ENCODE assay signal across 23 cellular contexts in the genomic region with DNA sequence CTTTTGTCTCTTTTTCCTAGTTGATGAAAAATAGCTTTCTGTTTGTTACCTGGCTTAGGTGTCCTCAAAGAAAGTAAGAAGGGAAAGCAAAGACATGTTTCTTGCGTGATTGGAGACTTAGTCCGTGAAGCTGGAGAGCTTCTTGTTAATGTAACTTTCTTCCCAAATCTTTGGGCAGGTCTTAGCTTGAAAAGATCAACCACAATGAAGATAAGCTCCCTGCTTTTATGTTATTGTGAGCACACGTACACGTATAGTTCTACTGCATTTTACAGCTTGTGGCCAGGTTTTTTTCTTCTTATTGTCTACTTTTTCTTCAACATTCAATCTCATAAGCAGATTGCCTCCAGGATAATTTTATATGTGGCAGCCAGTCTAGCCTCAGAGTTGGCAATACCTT.
"Had no signal": no experiment of that assay in that cellular context is flagged by ENCODE, and none has a peak within 500 bp of the region (broad histone marks: within the 10 kb centered on the region; RNA-seq: fewer than 3 reads in every experiment).

No MANE protein-coding gene starts in this region.

- H3K27ac ChIP-seq: ascending aorta, gastroesophageal sphincter, heart right ventricle had no signal

- H3K4me3 ChIP-seq: ascending aorta, gastroesophageal sphincter, heart right ventricle had no signal

- DNase-seq: activated CD4-positive, alpha-beta memory T cell treated with anti-CD3 and anti-CD28 coated beads for 36 hours; activated CD4-positive, alpha-beta T cell treated with anti-CD3 and anti-CD28 coated beads for 36 hours; activated CD4-positive, alpha-beta T cell treated with anti-CD3 and anti-CD28 coated beads, Interleukin-2, amount 10 ng/mL, durations not matched to agents 24 days and 14 days; activated CD4-positive, CD25-positive, alpha-beta regulatory T cell; activated CD4-positive, CD25-positive, alpha-beta regulatory T cell treated with anti-CD3 and anti-CD28 coated beads, Interleukin-2, amount 50 U/mL, for 72 hours; activated CD8-positive, alpha-beta memory T cell treated with anti-CD3 and anti-CD28 coated beads, Interleukin-2, amount 10 ng/mL, durations not matched to agents 7 days and 5 days; activated CD8-positive, alpha-beta memory T cell treated with anti-CD3 and anti-CD28 coated beads, Interleukin-2, amount 50 U/mL, for 4 hours; activated CD8-positive, alpha-beta T cell treated with anti-CD3 and anti-CD28 coated beads, Interleukin-2, amount 10 ng/mL, durations not matched to agents 7 days and 5 days; activated effector memory CD4-positive, alpha-beta T cell treated with anti-CD3 and anti-CD28 coated beads, Interleukin-2, amount 50 U/mL, for 16 hours; activated naive CD4-positive, alpha-beta T cell treated with anti-CD3 and anti-CD28 coated beads, Interleukin-2, amount 10 ng/mL, durations not matched to agents 7 days and 5 days; activated naive CD8-positive, alpha-beta T cell treated with anti-CD3 and anti-CD28 coated beads, Interleukin-2, amount 10 ng/mL, durations not matched to agents 7 days and 5 days; activated T-cell treated with anti-CD3 and anti-CD28 coated beads, Interleukin-2, amount 50 U/mL, for 1 hour; activated T-cell treated with anti-CD3 and anti-CD28 coated beads, Interleukin-2, amount 50 U/mL, for 48 hours; caudate nucleus; cortex of kidney; effector CD4-positive, alpha-beta T cell; effector memory CD8-positive, alpha-beta T cell; foreskin melanocyte; heart right ventricle; T-helper 2 cell had no signal

- H3K4me1 ChIP-seq: ascending aorta, heart right ventricle had no signal

- H3K36me3 ChIP-seq: ascending aorta, gastroesophageal sphincter, heart right ventricle had no signal

- ATAC-seq: activated CD4-positive, alpha-beta T cell treated with anti-CD3 and anti-CD28 coated beads for 36 hours; activated CD8-positive, alpha-beta memory T cell treated with anti-CD3 and anti-CD28 coated beads, Interleukin-2, amount 10 ng/mL, durations not matched to agents 7 days and 5 days; activated CD8-positive, alpha-beta T cell treated with anti-CD3 and anti-CD28 coated beads, Interleukin-2, amount 10 ng/mL, durations not matched to agents 7 days and 5 days; activated naive CD4-positive, alpha-beta T cell treated with anti-CD3 and anti-CD28 coated beads, Interleukin-2, amount 50 U/mL, for 72 hours; effector memory CD8-positive, alpha-beta T cell; gastroesophageal sphincter; heart right ventricle had no signal

- H3K9me3 ChIP-seq: ascending aorta, gastroesophageal sphincter had no signal

- H3K27me3 ChIP-seq: ascending aorta, gastroesophageal sphincter, heart right ventricle had no signal
